ENCODE assay signal across 8 cellular contexts in genomic region chr15:85380860-85381535, GRCh38. TPM values are rescaled to one million over a fixed set of nuclear protein-coding genes. Genes with fewer than 3 reads are reported as not detected.
DNase-seq lines count a peak whose midpoint lies in the region; ATAC-seq and TF ChIP-seq lines count a peak whose summit lies in the region.

No MANE protein-coding gene starts in this region.

- peak overlapping the region; percentile 79 to 88 (median 85) for H3K9ac ChIP-seq in BLaER1 treated with 17β-estradiol and CSF1 and Interleukin-3, amounts not matched to agents 10 nM and 100 nM

- peak overlapping the region; percentile 98 for H3K27ac Mint-ChIP-seq in mesothelial cell of epicardium

- H3K4me1 Mint-ChIP-seq in mesothelial cell of epicardium, result peaks cover 35% of the 10 kb centered on the region

- H3K36me3 ChIP-seq in BLaER1 treated with 17β-estradiol and CSF1 and Interleukin-3, amounts not matched to agents 10 nM and 100 nM, result 0 out of 22 replicates have a peak, but pooled peaks cover 0 to 4% (median 0%) of the 10 kb centered on the region in 11 experiments

- no peak for TF ChIP-seq CTCF in dorsolateral prefrontal cortex (IDR thresholded peaks at IDR 0.05 in 54 of 56, conservative IDR thresholded peaks at IDR 0.05 in 2 of 56; ENCODE audit: low read depth in 1 of 56, partially characterized antibody in 56 of 56)
- TF ChIP-seq CTCF in mesothelial cell of epicardium (IDR thresholded peaks at IDR 0.05; ENCODE audit: unreplicated experiment), result no peak

- H3K4me3 ChIP-seq in BLaER1 treated with 17β-estradiol and CSF1 and Interleukin-3, amounts not matched to agents 10 nM and 100 nM, result peak overlapping the region; percentile 71 to 95 (median 88)
- H3K4me3 ChIP-seq in dorsolateral prefrontal cortex, result peak overlapping the region; percentile 41 to 76 (median 63)

- H3K4me2 ChIP-seq in BLaER1 treated with 17β-estradiol and CSF1 and Interleukin-3, amounts not matched to agents 10 nM and 100 nM, result peak overlapping the region; percentile 63 to 93 (median 83)

- DNase-seq in HT-29 (ENCODE audit: low spot score), result peak; percentile 50
- peak; percentile 41 to 55 for DNase-seq in activated CD4-positive, alpha-beta T cell treated with anti-CD3 and anti-CD28 coated beads for 4 hours
- DNase-seq in dorsolateral prefrontal cortex, result peak in 2 of 10 donors; percentile 43 to 44
- peak; percentile 31 to 66 for DNase-seq in mesothelial cell of epicardium (ENCODE audit: low spot score in 2 of 2, unreplicated experiment in 2 of 2)
- peak; percentile 70 for DNase-seq in stimulated activated CD8-positive, alpha-beta memory T cell treated with anti-CD3 and anti-CD28 coated beads, Interleukin-4, amount 100 ng/mL, for 48 hours
- DNase-seq in COLO829 (ENCODE audit: low spot score), result no peak

- no peaks in the 10 kb centered on the region for H3K9me3 Mint-ChIP-seq in mesothelial cell of epicardium

- intact Hi-C loops in dorsolateral prefrontal cortex (cut with DNase I), result no loop called here

- H3K27ac ChIP-seq in BLaER1 treated with 17β-estradiol and CSF1 and Interleukin-3, amounts not matched to agents 10 nM and 100 nM, result peak overlapping the region; percentile 32 to 83 (median 75); a peak in 21 of 22 replicates
- H3K27ac ChIP-seq in dorsolateral prefrontal cortex, result peak overlapping the region in 48 of 59 donors; percentile 2 to 89 (median 62)

- peaks cover 21 to 36% (median 28%) of the 10 kb centered on the region in 10 experiments for H3K4me1 ChIP-seq in BLaER1 treated with 17β-estradiol and CSF1 and Interleukin-3, amounts not matched to agents 10 nM and 100 nM

- H3K4me3 Mint-ChIP-seq in mesothelial cell of epicardium, result peak overlapping the region; percentile 90

- ATAC-seq in GM19467 (IDR thresholded peaks at IDR 0.05; ENCODE audit: unreplicated experiment), result peak; percentile 32

- no peaks in the 10 kb centered on the region for H3K27me3 Mint-ChIP-seq in mesothelial cell of epicardium (ENCODE audit: low read depth)

- H3K36me3 Mint-ChIP-seq in mesothelial cell of epicardium, result no peaks in the 10 kb centered on the region

- peaks cover 11 to 45% (median 35%) of the 10 kb centered on the region in 11 experiments; a peak in 19 of 22 replicates for H4K20me1 ChIP-seq in BLaER1 treated with 17β-estradiol and CSF1 and Interleukin-3, amounts not matched to agents 10 nM and 100 nM

- H3K9me3 ChIP-seq in BLaER1 treated with 17β-estradiol and CSF1 and Interleukin-3, amounts not matched to agents 10 nM and 100 nM (replicated peaks in 1 of 11), result no peaks in the 10 kb centered on the region

- H3K27me3 ChIP-seq in BLaER1 treated with 17β-estradiol and CSF1 and Interleukin-3, amounts not matched to agents 10 nM and 100 nM, result no peaks in the 10 kb centered on the region
- peaks cover 0 to 51% (median 6%) of the 10 kb centered on the region in 45 donors for H3K27me3 ChIP-seq in dorsolateral prefrontal cortex

RNA-seq across cellular contexts. Expression of gene AKAP13, which starts 0.6 kb away (rescaled TPM):
- 90.3 and 108 TPM in 2 replicates for total RNA-seq in HT-29 (2014; rRNA removed; shearing (Covaris generic))
- total RNA-seq in dorsolateral prefrontal cortex, result 100 to 1,000 TPM in 2 of 120 experiments, 10 to 100 TPM in 118; 42.6 to 104 (median 65.3) TPM
- total RNA-seq in mesothelial cell of epicardium, result 105 to 110 TPM (median 109 TPM) in 3 replicates
